Comparison of ENCODE assay signal across 1 cellular context in genomic region chrX:10444204-10444603, GRCh38.
TF ChIP-seq lines count a peak whose summit lies in the region.

No MANE protein-coding gene starts in this region.

TF ChIP-seq in WTC11, 78 proteins besides CTCF, POLR2A, EP300 and RAD21 (continued from another document):
- TF ChIP-seq ZNF532 (CRISPR knock-in tag; IDR thresholded peaks at IDR 0.05; ENCODE audit: borderline replicate concordance) (no peak), USF2 (CRISPR knock-in tag; IDR thresholded peaks at IDR 0.05) (no peak)
TF ChIP-seq in WTC11: peak in this region for 0.
